Comparison of ENCODE assay signal across 16 cellular contexts in genomic region chrX:53133400-53133799, GRCh38.
"Had no signal": no experiment of that assay in that cellular context is flagged by ENCODE, and none has a peak within 500 bp of the region (broad histone marks: within the 10 kb centered on the region; RNA-seq: fewer than 3 reads in every experiment).

No MANE protein-coding gene starts in this region.

- DNase-seq: activated CD4-positive, alpha-beta T cell treated with anti-CD3 and anti-CD28 coated beads, Interleukin-2, amount 50 U/mL, for 48 hours; activated CD4-positive, CD25-positive, alpha-beta regulatory T cell treated with anti-CD3 and anti-CD28 coated beads, Interleukin-2, amount 50 U/mL, for 72 hours; activated naive CD4-positive, alpha-beta T cell treated with anti-CD3 and anti-CD28 coated beads, Interleukin-2, amount 10 ng/mL, durations not matched to agents 7 days and 5 days; activated T-cell treated with anti-CD3 and anti-CD28 coated beads, Interleukin-2, amount 50 U/mL, for 1 hour; dermis blood vessel endothelial cell; effector memory CD8-positive, alpha-beta T cell; hippocampal formation; kidney; left lung; naive thymus-derived CD8-positive, alpha-beta T cell; retina; stimulated activated CD4-positive, alpha-beta T cell treated with anti-CD3 and anti-CD28 coated beads, Interleukin-12 subunit alpha, Interleukin-12 subunit beta, amount 100 ng/mL, for 4 hours; stimulated activated CD4-positive, alpha-beta T cell treated with anti-CD3 and anti-CD28 coated beads, Interleukin-2, amount 100 ng/mL, for 24 hours; T1000 had no signal

- H3K27ac ChIP-seq: ascending aorta, left lung, neutrophil had no signal

- H3K4me3 ChIP-seq: ascending aorta, left lung had no signal

- H3K27me3 ChIP-seq: ascending aorta, neutrophil had no signal

- H3K9me3 ChIP-seq: ascending aorta, left lung, neutrophil had no signal

- H3K4me1 ChIP-seq: ascending aorta, left lung had no signal

- H3K36me3 ChIP-seq: ascending aorta, left lung, neutrophil had no signal

- ATAC-seq: effector memory CD8-positive, alpha-beta T cell; left lung; naive thymus-derived CD8-positive, alpha-beta T cell had no signal
